ENCODE assay signal across 12 cellular contexts in genomic region chrX:23334871-23335599, GRCh38. TPM values are rescaled to one million over a fixed set of nuclear protein-coding genes. Genes with fewer than 3 reads are reported as not detected.
DNase-seq lines count a peak whose midpoint lies in the region; ATAC-seq and TF ChIP-seq lines count a peak whose summit lies in the region.
"Had no signal": no experiment of that assay in that cellular context is flagged by ENCODE, and none has a peak within 500 bp of the region (broad histone marks: within the 10 kb centered on the region; RNA-seq: fewer than 3 reads in every experiment).

No MANE protein-coding gene starts in this region.

- no peak overlapping the region for H3K9ac ChIP-seq in muscle layer of colon (ENCODE audit: low read length)

- H3K4me3 ChIP-seq in left ventricle myocardium inferior = peak overlapping the region; percentile 53
- peak overlapping the region; percentile 42 to 50 for H3K4me3 ChIP-seq in muscle layer of colon (ENCODE audit: low read depth in 1 of 2, low read length in 2 of 2)
- peak overlapping the region; percentile 33 to 39 for H3K4me3 ChIP-seq in vagina
- H3K4me3 ChIP-seq in ascending aorta = peak overlapping the region in 1 of 2 donors; percentile 52

- intact Hi-C loops in left ventricle myocardium inferior (cut with micrococcal nuclease) = no loop called here
- intact Hi-C loops in cardiac septum (cut with DNase I) = no loop called here
- intact Hi-C loops in vagina (cut with DNase I) = no loop called here
- intact Hi-C loops in ascending aorta (cut with DNase I) = loop anchor here (10.0 kb wide), 1 partner anchor 210 kb away; no protein-coding TSS in a partner anchor

- H3K4me3 Mint-ChIP-seq in activated naive CD8-positive, alpha-beta T cell treated with anti-CD3 and anti-CD28 coated beads, Interleukin-2, amount 10 ng/mL, durations not matched to agents 7 days and 5 days = peak overlapping the region; percentile 53

- H3K27ac ChIP-seq in left ventricle myocardium inferior (replicated peaks) (no peak overlapping the region), muscle layer of colon (ENCODE audit: low read depth, low read length) (no peak overlapping the region), vagina (no peak overlapping the region), ascending aorta (no peak overlapping the region)

- POLR2A ChIA-PET in activated naive CD8-positive, alpha-beta T cell treated with anti-CD3 and anti-CD28 coated beads, Interleukin-2, amount 10 ng/mL, durations not matched to agents 7 days and 5 days (lab: Charles Lee) = no interaction called here

- H3K27me3 Mint-ChIP-seq in activated naive CD8-positive, alpha-beta T cell treated with anti-CD3 and anti-CD28 coated beads, Interleukin-2, amount 10 ng/mL, durations not matched to agents 7 days and 5 days = peaks cover 53% of the 10 kb centered on the region

- H3K4me1 Mint-ChIP-seq in activated naive CD8-positive, alpha-beta T cell treated with anti-CD3 and anti-CD28 coated beads, Interleukin-2, amount 10 ng/mL, durations not matched to agents 7 days and 5 days = peaks cover 5% of the 10 kb centered on the region

- H3K27me3 ChIP-seq in left ventricle myocardium inferior (ENCODE audit: low read depth) = peaks cover 77% of the 10 kb centered on the region
- peaks cover 0 to 35% of the 10 kb centered on the region in 2 donors for H3K27me3 ChIP-seq in muscle layer of colon (ENCODE audit: control insufficient read depth in 1 of 2, insufficient read depth in 2 of 2, low read length in 2 of 2)
- no peaks in the 10 kb centered on the region for H3K27me3 ChIP-seq in vagina
- H3K27me3 ChIP-seq in ascending aorta = peaks cover 8% of the 10 kb centered on the region

- H3K4me1 ChIP-seq in left ventricle myocardium inferior (peaks cover 16% of the 10 kb centered on the region), muscle layer of colon (ENCODE audit: insufficient read depth, low read length) (no peaks in the 10 kb centered on the region), vagina (peaks cover 7% of the 10 kb centered on the region), ascending aorta (peaks cover 0 to 2% of the 10 kb centered on the region in 2 donors)

- H3K27ac Mint-ChIP-seq in activated naive CD8-positive, alpha-beta T cell treated with anti-CD3 and anti-CD28 coated beads, Interleukin-2, amount 10 ng/mL, durations not matched to agents 7 days and 5 days = no peak overlapping the region

- DNase-seq in left ventricle myocardium inferior (no peak), cardiac septum (ENCODE audit: low spot score) (no peak), vagina (ENCODE audit: extremely low spot score in 2 of 2) (no peak), ascending aorta (ENCODE audit: low spot score in 2 of 2) (no peak), NOMO-1 (lab: John Stamatoyannopoulos, UW; ENCODE audit: unreplicated experiment in 2 of 2) (no peak), hepatic stellate cell (ENCODE audit: low spot score) (no peak)
- no peak for DNase-seq in activated naive CD8-positive, alpha-beta T cell treated with anti-CD3 and anti-CD28 coated beads, Interleukin-2, amount 10 ng/mL, durations not matched to agents 7 days and 5 days
- DNase-seq: Karpas-422, left colon had no signal

- H3K36me3 ChIP-seq in left ventricle myocardium inferior (no peaks in the 10 kb centered on the region), muscle layer of colon (ENCODE audit: insufficient read depth, low read length) (no peaks in the 10 kb centered on the region), vagina (no peaks in the 10 kb centered on the region), ascending aorta (no peaks in the 10 kb centered on the region)

- H3K9me3 ChIP-seq in left ventricle myocardium inferior (replicated peaks) (no peaks in the 10 kb centered on the region), muscle layer of colon (ENCODE audit: low read length) (no peaks in the 10 kb centered on the region), vagina (no peaks in the 10 kb centered on the region), ascending aorta (no peaks in the 10 kb centered on the region)

- no peaks in the 10 kb centered on the region for H3K9me3 Mint-ChIP-seq in activated naive CD8-positive, alpha-beta T cell treated with anti-CD3 and anti-CD28 coated beads, Interleukin-2, amount 10 ng/mL, durations not matched to agents 7 days and 5 days

- no peaks in the 10 kb centered on the region for H3K36me3 Mint-ChIP-seq in activated naive CD8-positive, alpha-beta T cell treated with anti-CD3 and anti-CD28 coated beads, Interleukin-2, amount 10 ng/mL, durations not matched to agents 7 days and 5 days

- no peak for ATAC-seq in activated naive CD8-positive, alpha-beta T cell treated with anti-CD3 and anti-CD28 coated beads, Interleukin-2, amount 10 ng/mL, durations not matched to agents 7 days and 5 days (ENCODE audit: low read depth)

- TF ChIP-seq CTCF in left ventricle myocardium inferior (IDR thresholded peaks at IDR 0.05; ENCODE audit: borderline replicate concordance) (no peak), vagina (IDR thresholded peaks at IDR 0.05) (no peak), ascending aorta (IDR thresholded peaks at IDR 0.05) (no peak)

- TF ChIP-seq POLR2A in vagina (IDR thresholded peaks at IDR 0.05) = no peak

RNA-seq across cellular contexts. Expression of gene PTCHD1, which starts 0.4 kb away (rescaled TPM):
- 0.22 TPM for total RNA-seq in left ventricle myocardium inferior
- total RNA-seq in cardiac septum = 0.22 TPM
- total RNA-seq in activated naive CD8-positive, alpha-beta T cell treated with anti-CD3 and anti-CD28 coated beads, Interleukin-2, amount 10 ng/mL, durations not matched to agents 7 days and 5 days = not detected
- 3.4 TPM for total RNA-seq in vagina
- total RNA-seq in ascending aorta = 2.8 TPM
- total RNA-seq: bronchial epithelial cell; T-helper 1 cell treated with Interleukin-12 subunit alpha and Interleukin-12 subunit beta and Interleukin-4 antibody, amounts not matched to agents 30 ng/mL and 1 ng/mL, for 36 hours had no signal
